In the genomic region with DNA sequence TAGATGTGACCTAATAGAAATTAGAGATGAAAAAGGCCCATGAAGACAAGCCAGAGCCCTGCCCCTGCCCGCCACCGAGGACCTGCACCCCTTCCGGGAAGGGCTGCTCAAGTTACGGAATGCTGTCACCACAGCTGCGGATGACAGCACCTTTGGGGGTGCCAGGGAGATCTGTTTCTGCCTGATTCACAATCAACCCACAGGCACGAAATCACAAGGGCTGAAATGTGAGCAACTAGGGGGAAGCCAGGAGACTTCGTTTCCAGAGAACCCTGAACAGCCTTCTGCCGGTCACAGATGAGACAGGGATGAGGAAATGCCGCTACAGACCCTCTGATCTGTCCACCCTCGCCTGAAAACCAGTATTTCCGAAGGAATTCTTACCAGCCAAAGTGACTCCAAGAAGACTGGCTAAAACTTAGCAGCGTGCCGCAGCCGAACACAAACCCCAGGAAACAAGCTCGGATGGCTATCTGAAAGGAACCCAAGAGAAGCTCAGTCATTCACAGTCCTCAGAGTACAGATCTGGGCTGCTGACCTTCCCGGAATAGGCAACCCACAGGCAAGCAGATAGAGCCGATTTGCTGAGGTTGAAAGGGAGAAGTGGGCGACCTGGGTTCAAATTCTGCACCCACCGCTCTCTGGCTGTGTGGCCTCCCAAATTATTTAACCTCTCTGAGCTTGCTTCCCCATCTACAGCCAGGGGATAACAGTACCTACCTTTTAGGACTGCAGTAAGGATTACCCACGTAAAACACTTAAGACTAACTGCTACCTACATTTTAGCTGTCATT, we compare ENCODE assay signal across 8 cellular contexts. TPM values are rescaled to one million over a fixed set of nuclear protein-coding genes. Genes with fewer than 3 reads are reported as not detected.
DNase-seq lines count a peak whose midpoint lies in the region; ATAC-seq, FAIRE-seq and TF ChIP-seq lines count a peak whose summit lies in the region.

No MANE protein-coding gene starts in this region.

- H3K27ac Mint-ChIP-seq in activated naive CD8-positive, alpha-beta T cell = peak overlapping the region; percentile 80

- peaks cover 38% of the 10 kb centered on the region for H3K36me3 ChIP-seq in right atrium auricular region
- H3K36me3 ChIP-seq in keratinocyte (ENCODE audit: control insufficient read depth in 2 of 2, extremely low read depth in 1 of 2, insufficient read depth in 2 of 2, low read length in 2 of 2) = peaks cover 16 to 20% of the 10 kb centered on the region in 2 experiments
- H3K36me3 ChIP-seq in tibial artery = peaks cover 29 to 42% (median 37%) of the 10 kb centered on the region in 3 donors

- DNase-seq in right atrium auricular region (ENCODE audit: low spot score) (no peak), left ventricle myocardium superior (no peak), keratinocyte (ENCODE audit: low read depth, low spot score) (no peak), tibial artery (no peak), RPMI8226 (no peak), occipital lobe (lab: John Stamatoyannopoulos, UW) (no peak)

- TF ChIP-seq CTCF in right atrium auricular region (IDR thresholded peaks at IDR 0.05) (no peak), keratinocyte (optimal IDR thresholded peaks at IDR 0.05 in 1 of 3, IDR thresholded peaks at IDR 0.05 in 1 of 3, conservative IDR thresholded peaks at IDR 0.05 in 1 of 3; ENCODE audit: extremely low read depth in 1 of 3, insufficient read depth in 2 of 3, low read length in 3 of 3) (no peak), tibial artery (IDR thresholded peaks at IDR 0.05) (no peak)

- peak overlapping the region; percentile 82 for H3K9ac ChIP-seq in keratinocyte (ENCODE audit: control insufficient read depth, extremely low read depth, insufficient read depth, low read length)

- dilution Hi-C loops in keratinocyte (cut with MboI; ENCODE audit: extremely low pct_ligation_motif_present, low sequenced_read_pairs) = no loop called here

- no peaks in the 10 kb centered on the region for H3K27me3 ChIP-seq in right atrium auricular region
- H3K27me3 ChIP-seq in keratinocyte (ENCODE audit: control insufficient read depth, extremely low read depth, insufficient read depth, low read length) = no peaks in the 10 kb centered on the region
- H3K27me3 ChIP-seq in tibial artery = peaks cover 0 to 10% of the 10 kb centered on the region in 2 donors

- H3K9me3 ChIP-seq in right atrium auricular region (no peaks in the 10 kb centered on the region), keratinocyte (ENCODE audit: control insufficient read depth, low read depth, low read length) (no peaks in the 10 kb centered on the region), tibial artery (no peaks in the 10 kb centered on the region)

- peaks cover 7% of the 10 kb centered on the region for H3K27me3 Mint-ChIP-seq in activated naive CD8-positive, alpha-beta T cell

- H3K4me3 ChIP-seq in right atrium auricular region = peak overlapping the region; percentile 61 to 68
- H3K4me3 ChIP-seq in keratinocyte (ENCODE audit: control insufficient read depth in 2 of 3, extremely low read depth in 1 of 3, insufficient read depth in 2 of 3, low read depth in 1 of 3, low read length in 3 of 3) = peak overlapping the region; percentile 72 to 87 (median 77)
- H3K4me3 ChIP-seq in tibial artery = peak overlapping the region; percentile 64 to 85

- no peaks in the 10 kb centered on the region for H4K20me1 ChIP-seq in keratinocyte (ENCODE audit: control insufficient read depth, extremely low read depth, insufficient read depth, low read length)

- H3K9me1 ChIP-seq in keratinocyte (ENCODE audit: control insufficient read depth, extremely low read depth, insufficient read depth, low read length) = no peaks in the 10 kb centered on the region

- H3K36me3 Mint-ChIP-seq in activated naive CD8-positive, alpha-beta T cell = peaks cover 6% of the 10 kb centered on the region

- no peak for FAIRE-seq in keratinocyte (lab: Jason Lieb, UNC)

- H3K4me3 Mint-ChIP-seq in activated naive CD8-positive, alpha-beta T cell = peak overlapping the region; percentile 89

- no peak for ATAC-seq in left ventricle myocardium superior
- no peak for ATAC-seq in GM21529 (IDR thresholded peaks at IDR 0.05; ENCODE audit: unreplicated experiment)

- peaks cover 9% of the 10 kb centered on the region for H3K4me1 Mint-ChIP-seq in activated naive CD8-positive, alpha-beta T cell (ENCODE audit: low read depth)

- peaks cover 25% of the 10 kb centered on the region for H3K79me2 ChIP-seq in keratinocyte (ENCODE audit: control insufficient read depth, insufficient read depth, low read length)

- intact Hi-C loops in left ventricle myocardium superior (cut with micrococcal nuclease) (no loop called here), tibial artery (cut with DNase I; ENCODE audit: low total_unique reads) (loop anchor here (5.0 kb wide), 1 partner anchor 37 kb away; a partner anchor contains a TSS)

- H2AFZ ChIP-seq in keratinocyte (ENCODE audit: control insufficient read depth, low read length) = peak overlapping the region; percentile 33

- H3K4me2 ChIP-seq in keratinocyte (ENCODE audit: control insufficient read depth, extremely low read depth, insufficient read depth, low read depth, low read length) = peak overlapping the region; percentile 94

- H3K4me1 ChIP-seq in right atrium auricular region (peaks cover 0 to 33% of the 10 kb centered on the region in 2 donors), keratinocyte (ENCODE audit: control insufficient read depth, extremely low read depth, insufficient read depth, low read length) (peaks cover 9% of the 10 kb centered on the region), tibial artery (peaks cover 0 to 19% (median 13%) of the 10 kb centered on the region in 4 donors)

- peak overlapping the region; percentile 40 to 59 for H3K27ac ChIP-seq in right atrium auricular region
- H3K27ac ChIP-seq in keratinocyte (ENCODE audit: control insufficient read depth, insufficient read depth, low read length) = peak overlapping the region; percentile 48
- peak overlapping the region; percentile 39 to 60 for H3K27ac ChIP-seq in tibial artery

- no peaks in the 10 kb centered on the region for H3K9me3 Mint-ChIP-seq in activated naive CD8-positive, alpha-beta T cell (ENCODE audit: low read depth)

RNA-seq across cellular contexts. Expression of a gene that starts 1.1 kb away (rescaled TPM):
- total RNA-seq in right atrium auricular region (10 to 100 TPM; 71.4 to 74.4 TPM), left ventricle myocardium superior (52.9 TPM), occipital lobe (21.7 TPM)
- polyA plus RNA-seq in keratinocyte = 50.3 to 72.5 TPM (median 59.9 TPM) in 3 replicates
- 18.3 TPM for polyA plus RNA-seq in keratinocyte (2011; ENCODE audit: low read depth)
- polyA plus RNA-seq in keratinocyte (2011; cell fraction: cytosol; rRNA removed) = 45.2 and 50.6 TPM in 2 replicates
- polyA plus RNA-seq in keratinocyte (2011; cell fraction: nucleus; rRNA removed) = 42.9 and 44.7 TPM in 2 replicates
- polyA plus RNA-seq in keratinocyte (2012; ENCODE audit: low replicate concordance) = 33.4 and 51.2 TPM in 2 replicates
- 44.3 to 77.6 TPM (median 65.2 TPM) in 3 replicates for polyA minus RNA-seq in keratinocyte
- polyA minus RNA-seq in keratinocyte (2011; cell fraction: cytosol; rRNA and poly(A)+ RNA removed) = 69.3 TPM
- 44.2 and 59.4 TPM in 2 replicates for polyA minus RNA-seq in keratinocyte (2011; cell fraction: nucleus; rRNA and poly(A)+ RNA removed)

RNA-seq across cellular contexts. Expression of a gene that starts 9.3 kb away (rescaled TPM):
- total RNA-seq in right atrium auricular region (not detected), left ventricle myocardium superior (not detected), occipital lobe (not detected)
- not detected in 3 replicates for polyA plus RNA-seq in keratinocyte
- not detected for polyA plus RNA-seq in keratinocyte (2011; ENCODE audit: low read depth)
- not detected in 2 replicates for polyA plus RNA-seq in keratinocyte (2011; cell fraction: cytosol; rRNA removed)
- not detected in 2 replicates for polyA plus RNA-seq in keratinocyte (2011; cell fraction: nucleus; rRNA removed)
- polyA plus RNA-seq in keratinocyte (2012; ENCODE audit: low replicate concordance) = not detected in 2 replicates
- polyA minus RNA-seq in keratinocyte = not detected in 3 replicates
- polyA minus RNA-seq in keratinocyte (2011; cell fraction: cytosol; rRNA and poly(A)+ RNA removed) = not detected
- not detected in 2 replicates for polyA minus RNA-seq in keratinocyte (2011; cell fraction: nucleus; rRNA and poly(A)+ RNA removed)

RNA-seq across cellular contexts. Expression of a gene that starts 26.2 kb away (rescaled TPM):
- 10 to 100 TPM in 1 of 2 donors, 1 to 10 TPM in 1; 7.6 to 17.4 TPM for total RNA-seq in right atrium auricular region
- 7.7 TPM for total RNA-seq in left ventricle myocardium superior
- 7.2 to 14.2 TPM (median 11.0 TPM) in 3 replicates for polyA plus RNA-seq in keratinocyte
- 1.6 TPM for polyA plus RNA-seq in keratinocyte (2011; ENCODE audit: low read depth)
- polyA plus RNA-seq in keratinocyte (2011; cell fraction: cytosol; rRNA removed) = 6.3 and 12.9 TPM in 2 replicates
- 19.4 and 28.3 TPM in 2 replicates for polyA plus RNA-seq in keratinocyte (2011; cell fraction: nucleus; rRNA removed)
- 10.2 and 14.6 TPM in 2 replicates for polyA plus RNA-seq in keratinocyte (2012; ENCODE audit: low replicate concordance)
- polyA minus RNA-seq in keratinocyte = 12.7 to 36.7 TPM (median 22.7 TPM) in 3 replicates
- 28.4 TPM for polyA minus RNA-seq in keratinocyte (2011; cell fraction: cytosol; rRNA and poly(A)+ RNA removed)
- polyA minus RNA-seq in keratinocyte (2011; cell fraction: nucleus; rRNA and poly(A)+ RNA removed) = 13.3 and 15.6 TPM in 2 replicates
- 25.3 TPM for total RNA-seq in occipital lobe

RNA-seq across cellular contexts. Expression of a gene that starts 28.8 kb away (rescaled TPM):
- total RNA-seq in right atrium auricular region = 10 to 100 TPM; 28.9 to 53.0 TPM
- total RNA-seq in left ventricle myocardium superior = 82.3 TPM
- polyA plus RNA-seq in keratinocyte = 6.1 to 11.0 TPM (median 8.5 TPM) in 3 replicates
- 2.1 TPM for polyA plus RNA-seq in keratinocyte (2011; ENCODE audit: low read depth)
- polyA plus RNA-seq in keratinocyte (2011; cell fraction: cytosol; rRNA removed) = 1.8 and 2.8 TPM in 2 replicates
- 68.3 and 74.8 TPM in 2 replicates for polyA plus RNA-seq in keratinocyte (2011; cell fraction: nucleus; rRNA removed)
- polyA plus RNA-seq in keratinocyte (2012; ENCODE audit: low replicate concordance) = 1.1 and 4.5 TPM in 2 replicates
- polyA minus RNA-seq in keratinocyte = 5.5 to 9.6 TPM (median 6.7 TPM) in 3 replicates
- 5.4 TPM for polyA minus RNA-seq in keratinocyte (2011; cell fraction: cytosol; rRNA and poly(A)+ RNA removed)
- 12.5 and 14.0 TPM in 2 replicates for polyA minus RNA-seq in keratinocyte (2011; cell fraction: nucleus; rRNA and poly(A)+ RNA removed)
- 8.7 TPM for total RNA-seq in occipital lobe

RNA-seq across cellular contexts. Expression of a gene that starts 35.3 kb away (rescaled TPM):
- total RNA-seq in right atrium auricular region = 100 to 1,000 TPM in 1 of 2 donors, 10 to 100 TPM in 1; 75.4 to 115 TPM
- 248 TPM for total RNA-seq in left ventricle myocardium superior
- 209 to 421 TPM (median 239 TPM) in 3 replicates for polyA plus RNA-seq in keratinocyte
- 511 TPM for polyA plus RNA-seq in keratinocyte (2011; ENCODE audit: low read depth)
- polyA plus RNA-seq in keratinocyte (2011; cell fraction: cytosol; rRNA removed) = 250 and 473 TPM in 2 replicates
- 68.6 and 124 TPM in 2 replicates for polyA plus RNA-seq in keratinocyte (2011; cell fraction: nucleus; rRNA removed)
- 715 and 1,079 TPM in 2 replicates for polyA plus RNA-seq in keratinocyte (2012; ENCODE audit: low replicate concordance)
- polyA minus RNA-seq in keratinocyte = 8.1 to 53.0 TPM (median 29.8 TPM) in 3 replicates
- 54.1 TPM for polyA minus RNA-seq in keratinocyte (2011; cell fraction: cytosol; rRNA and poly(A)+ RNA removed)
- 12.8 and 21.7 TPM in 2 replicates for polyA minus RNA-seq in keratinocyte (2011; cell fraction: nucleus; rRNA and poly(A)+ RNA removed)
- 371 TPM for total RNA-seq in occipital lobe
